Comparison of ENCODE assay signal across 8 cellular contexts in genomic region chr12:69359531-69360347, GRCh38. TPM values are rescaled to one million over a fixed set of nuclear protein-coding genes. Genes with fewer than 3 reads are reported as not detected.
DNase-seq lines count a peak whose midpoint lies in the region; ATAC-seq and TF ChIP-seq lines count a peak whose summit lies in the region.

TSS of gene YEATS4 (plus strand) at chr12:69359743. CDS start at chr12:69359973, 230 bp downstream.

- H4K20me1 ChIP-seq in DND-41 (ENCODE audit: insufficient read depth, low read length), result peaks cover 8% of the 10 kb centered on the region
- no peaks in the 10 kb centered on the region for H4K20me1 ChIP-seq in GM23248 (ENCODE audit: insufficient read depth)

- H3K4me1 ChIP-seq in DND-41 (ENCODE audit: insufficient read depth, low read length) (peaks cover 47% of the 10 kb centered on the region), GM23248 (ENCODE audit: insufficient read depth) (no peaks in the 10 kb centered on the region)

- H3K9ac ChIP-seq in DND-41 (ENCODE audit: low read depth, low read length), result peak within 1 kb of the TSS; percentile 97
- peak within 1 kb of the TSS; percentile 82 for H3K9ac ChIP-seq in GM23248

- peak within 1 kb of the TSS; percentile 80 for H3K4me3 Mint-ChIP-seq in activated T-helper 17 cell treated with anti-CD3 and anti-CD28 coated beads, Interleukin-2, amount 50 U/mL, for 72 hours
- H3K4me3 Mint-ChIP-seq in natural killer cell treated with Interleukin-12 subunit alpha and Interleukin-12 subunit beta and Interleukin-15 and Interleukin-18, amount 100 ng/mL, for 72 hours, result peak within 1 kb of the TSS; percentile 85

- H3K27ac ChIP-seq in DND-41 (ENCODE audit: low read length) (peak within 1 kb of the TSS; percentile 98), GM23248 (peak within 1 kb of the TSS; percentile 68)

- H3K36me3 ChIP-seq in DND-41 (ENCODE audit: insufficient read depth, low read length) (peaks cover 31% of the 10 kb centered on the region), GM23248 (ENCODE audit: low read depth) (peaks cover 3% of the 10 kb centered on the region; the same call in 1 of the 2 replicates)

- H3K9me3 ChIP-seq in DND-41 (ENCODE audit: insufficient read depth, low read length, severe bottlenecking) (no peaks in the 10 kb centered on the region), GM23248 (ENCODE audit: low read depth) (no peaks in the 10 kb centered on the region)

- DNase-seq in DND-41 (peak; percentile 93), GM23248 (peak; percentile 95), Kasumi-1 (lab: John Stamatoyannopoulos, UW) (peak; percentile 92 to 94), RPMI8226 (peak; percentile 94), fibroblast of peridontal ligament (ENCODE audit: extremely low read depth) (peak; percentile 81)
- peak; percentile 94 for DNase-seq in natural killer cell treated with Interleukin-12 subunit alpha and Interleukin-12 subunit beta and Interleukin-15 and Interleukin-18, amount 100 ng/mL, for 72 hours (ENCODE audit: low spot score)
- DNase-seq in stimulated activated naive CD8-positive, alpha-beta T cell treated with anti-CD3 and anti-CD28 coated beads, Interleukin-15, Interleukin-2, amounts not matched to agents 100 U/mL and 50 U/mL, for 24 hours, result peak; percentile 87

- TF ChIP-seq CTCF in DND-41 (IDR thresholded peaks at IDR 0.05; ENCODE audit: borderline replicate concordance, extremely low read depth, low read length, poor library complexity, severe bottlenecking), result no peak

- H2AFZ ChIP-seq in DND-41 (ENCODE audit: low read depth, low read length), result peak within 1 kb of the TSS; percentile 89
- H2AFZ ChIP-seq in GM23248, result peak within 1 kb of the TSS; percentile 96

- peaks cover 6% of the 10 kb centered on the region for H3F3A ChIP-seq in GM23248 (ENCODE audit: insufficient read depth)

- H3K27me3 Mint-ChIP-seq in activated T-helper 17 cell treated with anti-CD3 and anti-CD28 coated beads, Interleukin-2, amount 50 U/mL, for 72 hours, result peaks cover 2% of the 10 kb centered on the region
- H3K27me3 Mint-ChIP-seq in natural killer cell treated with Interleukin-12 subunit alpha and Interleukin-12 subunit beta and Interleukin-15 and Interleukin-18, amount 100 ng/mL, for 72 hours, result peaks cover 3 to 15% of the 10 kb centered on the region in 2 donors

- no peaks in the 10 kb centered on the region for H3K9me3 Mint-ChIP-seq in activated T-helper 17 cell treated with anti-CD3 and anti-CD28 coated beads, Interleukin-2, amount 50 U/mL, for 72 hours
- no peaks in the 10 kb centered on the region for H3K9me3 Mint-ChIP-seq in natural killer cell treated with Interleukin-12 subunit alpha and Interleukin-12 subunit beta and Interleukin-15 and Interleukin-18, amount 100 ng/mL, for 72 hours

- H3K79me2 ChIP-seq in DND-41 (ENCODE audit: insufficient read depth, low read length) (peaks cover 45% of the 10 kb centered on the region), GM23248 (ENCODE audit: insufficient read depth) (peaks cover 22% of the 10 kb centered on the region)

- peak; percentile 84 for ATAC-seq in DND-41 (ENCODE audit: insufficient read depth, low read depth)
- ATAC-seq in activated T-helper 17 cell treated with anti-CD3 and anti-CD28 coated beads, Interleukin-2, amount 50 U/mL, for 72 hours (replicated peaks), result peak; percentile 86
- ATAC-seq in natural killer cell treated with Interleukin-12 subunit alpha and Interleukin-12 subunit beta and Interleukin-15 and Interleukin-18, amount 100 ng/mL, for 72 hours, result peak; percentile 91 to 95
- ATAC-seq in stimulated activated naive CD8-positive, alpha-beta T cell treated with anti-CD3 and anti-CD28 coated beads, Interleukin-15, Interleukin-2, amounts not matched to agents 100 U/mL and 50 U/mL, for 24 hours, result peak; percentile 88

- peak within 1 kb of the TSS; percentile 91 for H3K27ac Mint-ChIP-seq in activated T-helper 17 cell treated with anti-CD3 and anti-CD28 coated beads, Interleukin-2, amount 50 U/mL, for 72 hours
- peak within 1 kb of the TSS; percentile 87 to 92 for H3K27ac Mint-ChIP-seq in natural killer cell treated with Interleukin-12 subunit alpha and Interleukin-12 subunit beta and Interleukin-15 and Interleukin-18, amount 100 ng/mL, for 72 hours

- H3K4me2 ChIP-seq in DND-41 (ENCODE audit: insufficient read depth, low read length) (peak within 1 kb of the TSS; percentile 73), GM23248 (ENCODE audit: unreplicated experiment) (peak within 1 kb of the TSS; percentile 80)

- in situ Hi-C loops in GM23248 (cut with MboI), result no loop called here

- 0 to 1% methylated on average over 70 of the region's 70 CpGs for WGBS in GM23248 (ENCODE audit: low coverage in 1 of 2, low lambda C conversion rate in 2 of 2, missing lambda C conversion rate in 2 of 2), 2 experiments

- H3K4me1 Mint-ChIP-seq in activated T-helper 17 cell treated with anti-CD3 and anti-CD28 coated beads, Interleukin-2, amount 50 U/mL, for 72 hours, result peaks cover 19% of the 10 kb centered on the region
- peaks cover 19 to 29% of the 10 kb centered on the region in 2 donors for H3K4me1 Mint-ChIP-seq in natural killer cell treated with Interleukin-12 subunit alpha and Interleukin-12 subunit beta and Interleukin-15 and Interleukin-18, amount 100 ng/mL, for 72 hours (ENCODE audit: low read depth in 2 of 2)

- peaks cover 33% of the 10 kb centered on the region for H3K36me3 Mint-ChIP-seq in activated T-helper 17 cell treated with anti-CD3 and anti-CD28 coated beads, Interleukin-2, amount 50 U/mL, for 72 hours (ENCODE audit: low read depth)
- H3K36me3 Mint-ChIP-seq in natural killer cell treated with Interleukin-12 subunit alpha and Interleukin-12 subunit beta and Interleukin-15 and Interleukin-18, amount 100 ng/mL, for 72 hours, result no peaks in the 10 kb centered on the region

- H3K27me3 ChIP-seq in DND-41 (ENCODE audit: insufficient read depth, low read length, poor library complexity) (no peaks in the 10 kb centered on the region), GM23248 (replicated peaks; ENCODE audit: insufficient read depth) (no peaks in the 10 kb centered on the region)

- no peaks in the 10 kb centered on the region for H3K9me2 ChIP-seq in GM23248 (ENCODE audit: insufficient read depth)

- peak within 1 kb of the TSS; percentile 31 to 65 for H3K4me3 ChIP-seq in DND-41 (ENCODE audit: low read depth in 1 of 2, low read length in 2 of 2)
- H3K4me3 ChIP-seq in GM23248, result peak within 1 kb of the TSS; percentile 86

RNA-seq across cellular contexts. Expression of gene YEATS4, which starts in this region (rescaled TPM):
- total RNA-seq in GM23248 (2014; rRNA removed; shearing (Covaris generic)), result 21.6 and 60.4 TPM in 2 replicates
- polyA plus RNA-seq in GM23248 (2016; fragmentation: Nextera tagmentation; extraction: Ambion mirVana), result 17.2 and 17.5 TPM in 2 replicates
- total RNA-seq in activated T-helper 17 cell treated with anti-CD3 and anti-CD28 coated beads, Interleukin-2, amount 50 U/mL, for 72 hours, result 10 to 100 TPM; 28.4 to 48.3 TPM
- 10 to 100 TPM; 14.9 to 27.8 TPM for total RNA-seq in natural killer cell treated with Interleukin-12 subunit alpha and Interleukin-12 subunit beta and Interleukin-15 and Interleukin-18, amount 100 ng/mL, for 72 hours

Comparison
In these comparisons a context has a peak if more than half of its experiments do, and no peak if none do; other contexts are left out.
1. Peak in every context shown above with its lines: DNase-seq, ATAC-seq, H3K4me3 ChIP-seq and H3K27ac ChIP-seq.